ENCODE assay signal across 31 cellular contexts in genomic region chr4:5211274-5211852, GRCh38.
"Had no signal": no experiment of that assay in that cellular context is flagged by ENCODE, and none has a peak within 500 bp of the region (broad histone marks: within the 10 kb centered on the region; RNA-seq: fewer than 3 reads in every experiment).

No MANE protein-coding gene starts in this region.

- H3K4me1 Mint-ChIP-seq: activated B cell treated with CpG ODN at 0.5 μM for 24 hours; activated T-helper 17 cell treated with anti-CD3 and anti-CD28 coated beads, Interleukin-2, amount 50 U/mL, for 72 hours; T-helper 17 cell had no signal

- H3K9me3 ChIP-seq: body of pancreas, esophagus squamous epithelium had no signal

- H3K9me3 Mint-ChIP-seq: activated B cell treated with CpG ODN at 0.5 μM for 24 hours; activated CD8-positive, alpha-beta T cell treated with anti-CD3 and anti-CD28 coated beads for 36 hours; activated T-cell treated with anti-CD3 and anti-CD28 coated beads, Interleukin-2, amount 50 U/mL, for 4 hours; activated T-helper 17 cell treated with anti-CD3 and anti-CD28 coated beads, Interleukin-2, amount 50 U/mL, for 72 hours; T-helper 2 cell treated with Interferon-gamma antibody and Interleukin-4, amounts not matched to agents 5 μg/mL and 100 μg/mL, for 36 hours had no signal

- H3K4me3 Mint-ChIP-seq: activated B cell treated with CpG ODN at 0.5 μM for 24 hours; activated CD8-positive, alpha-beta T cell treated with anti-CD3 and anti-CD28 coated beads for 36 hours; activated naive CD8-positive, alpha-beta T cell; activated T-cell treated with anti-CD3 and anti-CD28 coated beads, Interleukin-2, amount 50 U/mL, for 4 hours; activated T-helper 17 cell treated with anti-CD3 and anti-CD28 coated beads, Interleukin-2, amount 50 U/mL, for 72 hours; effector memory CD8-positive, alpha-beta T cell; T-helper 17 cell; T-helper 2 cell treated with Interferon-gamma antibody and Interleukin-4, amounts not matched to agents 5 μg/mL and 100 μg/mL, for 36 hours had no signal

- H3K4me3 ChIP-seq: body of pancreas, esophagus squamous epithelium had no signal

- H3K27me3 ChIP-seq: body of pancreas, esophagus squamous epithelium had no signal

- H3K36me3 ChIP-seq: esophagus squamous epithelium, WERI-Rb-1 had no signal

- ATAC-seq: activated CD4-positive, CD25-positive, alpha-beta regulatory T cell treated with anti-CD3 and anti-CD28 coated beads, Interleukin-2, amount 50 U/mL, for 24 hours; activated CD8-positive, alpha-beta T cell treated with anti-CD3 and anti-CD28 coated beads for 36 hours; activated T-cell treated with anti-CD3 and anti-CD28 coated beads, Interleukin-2, amount 50 U/mL, for 4 hours; activated T-helper 17 cell treated with anti-CD3 and anti-CD28 coated beads, Interleukin-2, amount 50 U/mL, for 72 hours; body of pancreas; effector memory CD8-positive, alpha-beta T cell; T-helper 17 cell had no signal

- FAIRE-seq: colon had no signal

- H3K27ac Mint-ChIP-seq: activated B cell treated with CpG ODN at 0.5 μM for 24 hours; activated CD8-positive, alpha-beta T cell treated with anti-CD3 and anti-CD28 coated beads for 36 hours; activated naive CD8-positive, alpha-beta T cell; activated T-helper 17 cell treated with anti-CD3 and anti-CD28 coated beads, Interleukin-2, amount 50 U/mL, for 72 hours; effector memory CD8-positive, alpha-beta T cell; T-helper 17 cell; T-helper 2 cell treated with Interferon-gamma antibody and Interleukin-4, amounts not matched to agents 5 μg/mL and 100 μg/mL, for 36 hours had no signal

- DNase-seq: activated B cell treated with CpG ODN at 0.5 μM for 24 hours; activated CD4-positive, alpha-beta T cell treated with anti-CD3 and anti-CD28 coated beads for 48 hours; activated CD4-positive, alpha-beta T cell treated with anti-CD3 and anti-CD28 coated beads, Interleukin-2, amount 50 U/mL, for 1 hour; activated CD4-positive, alpha-beta T cell treated with anti-CD3 and anti-CD28 coated beads, Interleukin-2, amount 50 U/mL, for 48 hours; activated CD8-positive, alpha-beta memory T cell treated with anti-CD3 and anti-CD28 coated beads for 24 hours; activated CD8-positive, alpha-beta T cell treated with anti-CD3 and anti-CD28 coated beads for 36 hours; activated effector memory CD4-positive, alpha-beta T cell treated with Interleukin-2 at 50 U/mL for 16 hours; activated gamma-delta T cell treated with Interleukin-2 at 50 U/mL for 16 hours; activated naive CD4-positive, alpha-beta T cell treated with anti-CD3 and anti-CD28 coated beads, Interleukin-2, amount 50 U/mL, for 16 hours; activated naive CD4-positive, alpha-beta T cell treated with Interleukin-2 at 50 U/mL for 16 hours; activated T-cell treated with anti-CD3 and anti-CD28 coated beads, Interleukin-2, amount 50 U/mL, for 4 hours; amniotic stem cell; anterior cingulate cortex; body of pancreas; caudate nucleus; cortex of kidney; dermis blood vessel endothelial cell; effector CD4-positive, alpha-beta T cell; effector memory CD8-positive, alpha-beta T cell; erythroblast; esophagus squamous epithelium; foreskin melanocyte; head of caudate nucleus; T-helper 17 cell; T1000; WERI-Rb-1 had no signal

- H3K27me3 Mint-ChIP-seq: activated B cell treated with CpG ODN at 0.5 μM for 24 hours; activated CD8-positive, alpha-beta T cell treated with anti-CD3 and anti-CD28 coated beads for 36 hours; activated naive CD8-positive, alpha-beta T cell had no signal

- H3K4me1 ChIP-seq: body of pancreas, esophagus squamous epithelium had no signal

- H3K27ac ChIP-seq: body of pancreas, esophagus squamous epithelium, WERI-Rb-1 had no signal
